ENCODE assay signal across 1 cellular context in the genomic region with DNA sequence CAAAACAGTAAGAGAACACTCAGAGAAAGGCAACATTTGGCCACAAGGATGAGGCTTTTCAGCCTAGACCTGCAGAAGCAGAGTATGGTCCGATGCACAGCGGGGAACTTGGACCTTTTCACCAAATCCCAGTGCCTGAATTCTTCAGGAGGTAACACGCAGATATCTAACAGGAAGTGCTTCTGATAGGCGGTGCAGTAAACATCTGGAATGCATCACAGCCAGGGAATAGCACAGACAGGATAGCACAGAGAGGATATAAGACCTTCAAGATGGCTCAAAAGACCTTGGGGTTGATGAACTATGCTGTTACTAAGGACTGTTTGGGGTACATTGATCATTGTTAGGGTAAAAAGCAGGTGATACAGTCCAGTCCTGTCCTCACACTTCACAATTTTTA.
TF ChIP-seq lines count a peak whose summit lies in the region.

No MANE protein-coding gene starts in this region.

TF ChIP-seq in WTC11, 78 proteins besides CTCF, POLR2A, EP300 and RAD21 (continued from another document):
- TF ChIP-seq NR3C1 (CRISPR knock-in tag; conservative IDR thresholded peaks at IDR 0.05; ENCODE audit: low read depth) = no peak
- TF ChIP-seq AR (CRISPR knock-in tag; IDR thresholded peaks at IDR 0.05) = no peak
- TF ChIP-seq, protein P1, sequence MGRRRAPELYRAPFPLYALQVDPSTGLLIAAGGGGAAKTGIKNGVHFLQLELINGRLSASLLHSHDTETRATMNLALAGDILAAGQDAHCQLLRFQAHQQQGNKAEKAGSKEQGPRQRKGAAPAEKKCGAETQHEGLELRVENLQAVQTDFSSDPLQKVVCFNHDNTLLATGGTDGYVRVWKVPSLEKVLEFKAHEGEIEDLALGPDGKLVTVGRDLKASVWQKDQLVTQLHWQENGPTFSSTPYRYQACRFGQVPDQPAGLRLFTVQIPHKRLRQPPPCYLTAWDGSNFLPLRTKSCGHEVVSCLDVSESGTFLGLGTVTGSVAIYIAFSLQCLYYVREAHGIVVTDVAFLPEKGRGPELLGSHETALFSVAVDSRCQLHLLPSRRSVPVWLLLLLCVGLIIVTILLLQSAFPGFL (CRISPR knock-in tag; IDR thresholded peaks at IDR 0.05; ENCODE audit: borderline replicate concordance) = no peak
- no peak for TF ChIP-seq ZNF671 (CRISPR knock-in tag; IDR thresholded peaks at IDR 0.05)
- no peak for TF ChIP-seq GTF2I (CRISPR knock-in tag; conservative IDR thresholded peaks at IDR 0.05)
- TF ChIP-seq ZNF317 (CRISPR knock-in tag; IDR thresholded peaks at IDR 0.05; ENCODE audit: borderline replicate concordance, low read depth) = no peak
